11 cellular contexts compared by ENCODE assay signal in the genomic region with DNA sequence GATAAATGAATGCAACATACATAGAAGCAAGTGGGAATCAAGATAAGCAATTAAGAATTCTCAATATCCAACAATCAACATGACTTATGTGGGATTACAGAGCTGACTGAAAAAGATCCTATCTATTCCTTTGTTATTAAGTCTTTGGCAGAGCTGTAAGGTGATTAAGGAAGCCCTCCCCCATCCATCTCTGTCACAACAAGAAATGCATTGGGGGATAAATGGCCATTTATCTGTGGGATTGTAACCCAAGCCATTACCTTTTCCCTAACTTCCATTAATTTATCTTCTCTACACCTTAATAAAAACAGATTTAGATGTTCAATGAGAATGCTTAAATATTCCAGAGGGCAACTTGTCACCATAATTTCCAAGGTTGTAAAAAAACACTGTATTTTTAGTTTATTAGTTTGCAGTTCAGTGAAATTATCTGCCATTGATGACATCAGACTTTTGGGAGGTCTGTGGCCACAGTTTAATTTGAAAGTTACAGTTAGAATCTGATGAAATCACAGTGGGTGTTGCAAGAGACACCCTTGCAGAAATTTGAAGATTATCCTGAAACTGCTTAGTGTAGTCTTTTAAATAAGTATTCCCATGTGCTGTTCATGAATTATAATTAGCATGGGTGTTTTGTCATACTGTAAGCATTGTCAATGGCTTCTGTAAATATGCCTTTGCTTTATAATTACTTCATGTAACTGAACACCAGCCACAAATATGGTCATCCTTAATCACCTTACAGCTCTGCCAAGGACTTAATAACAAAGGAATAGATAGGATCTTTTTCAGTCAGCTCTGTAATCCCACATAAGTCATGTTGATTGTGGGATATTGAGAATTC. TPM values are rescaled to one million over a fixed set of nuclear protein-coding genes. Genes with fewer than 3 reads are reported as not detected.
DNase-seq lines count a peak whose midpoint lies in the region; ATAC-seq and TF ChIP-seq lines count a peak whose summit lies in the region.
"Had no signal": no experiment of that assay in that cellular context is flagged by ENCODE, and none has a peak within 500 bp of the region (broad histone marks: within the 10 kb centered on the region; RNA-seq: fewer than 3 reads in every experiment).

No MANE protein-coding gene starts in this region.

- no peak overlapping the region for H3K27ac ChIP-seq in HEK293 (ENCODE audit: extremely low read depth, low read depth, low read length)
- no peak overlapping the region for H3K27ac ChIP-seq in Peyer's patch

- H3K4me3 ChIP-seq in AG10803 (ENCODE audit: low read length) (no peak overlapping the region), HEK293 (ENCODE audit: low read depth, low read length) (no peak overlapping the region), choroid plexus epithelial cell (ENCODE audit: low read depth, low read length) (no peak overlapping the region), Peyer's patch (no peak overlapping the region)

- peaks cover 20% of the 10 kb centered on the region for H3K4me1 ChIP-seq in HEK293 (ENCODE audit: control insufficient read depth, insufficient read depth, low read length)
- no peaks in the 10 kb centered on the region for H3K4me1 ChIP-seq in Peyer's patch

- peak; percentile 88 for DNase-seq in AG10803 (ENCODE audit: low read depth)
- peak; percentile 76 for DNase-seq in NCI-H748 treated with DMSO at 0.1 percent for 48 hours (lab: John Stamatoyannopoulos, UW)
- DNase-seq in choroid plexus epithelial cell (ENCODE audit: low read depth): peak; percentile 54
- DNase-seq in HUDEP-2 (lab: John Stamatoyannopoulos, UW; ENCODE audit: unreplicated experiment in 76 of 76): no peak
- no peak for DNase-seq in Peyer's patch
- DNase-seq: activated CD8-positive, alpha-beta memory T cell treated with anti-CD3 and anti-CD28 coated beads, Interleukin-2, amount 50 U/mL, for 48 hours; CD4-positive, CD25-positive, alpha-beta regulatory T cell; posterior cingulate gyrus had no signal

- H3K27me3 ChIP-seq in Peyer's patch: no peaks in the 10 kb centered on the region

- no peaks in the 10 kb centered on the region for H3K36me3 ChIP-seq in HEK293 (ENCODE audit: control insufficient read depth in 2 of 2, insufficient read depth in 1 of 2, low read length in 2 of 2)
- H3K36me3 ChIP-seq in Peyer's patch: no peaks in the 10 kb centered on the region

- no peaks in the 10 kb centered on the region for H3K9me3 ChIP-seq in HEK293 (ENCODE audit: control insufficient read depth, insufficient read depth, low read depth, low read length)
- H3K9me3 ChIP-seq in Peyer's patch: no peaks in the 10 kb centered on the region

- POLR2A ChIA-PET in HEK293 (lab: Yijun Ruan, JAX): no interaction called here

- ATAC-seq in GM21367 (IDR thresholded peaks at IDR 0.05; ENCODE audit: unreplicated experiment): no peak
- no peak for ATAC-seq in HG03045 (IDR thresholded peaks at IDR 0.05; ENCODE audit: unreplicated experiment)

- CTCF ChIA-PET in HEK293 (lab: Yijun Ruan, JAX): interaction anchor here (0.7 to 2.5 kb wide), 2 partner anchors 47 to 106 kb away, joined by 3 to 6 read pairs; no protein-coding TSS in a partner anchor

- TF ChIP-seq CTCF in AG10803 (conservative IDR thresholded peaks at IDR 0.05; ENCODE audit: low read length) (no peak), HEK293 (tag by site-specific recombination; IDR thresholded peaks at IDR 0.05) (no peak), choroid plexus epithelial cell (conservative IDR thresholded peaks at IDR 0.05; ENCODE audit: low read depth, low read length) (no peak), Peyer's patch (IDR thresholded peaks at IDR 0.05) (no peak)

- TF ChIP-seq POLR2A in Peyer's patch (IDR thresholded peaks at IDR 0.05): no peak

TF ChIP-seq in HEK293, 187 proteins besides CTCF, POLR2A, EP300 and RAD21 (continues in another document):
- no peak for TF ChIP-seq ZNF701 (tag by site-specific recombination; IDR thresholded peaks at IDR 0.05)
- TF ChIP-seq ZNF514 (tag by site-specific recombination; IDR thresholded peaks at IDR 0.05): no peak
- no peak for TF ChIP-seq ZBTB48 (tag by site-specific recombination; IDR thresholded peaks at IDR 0.05)
- no peak for TF ChIP-seq ZNF777 (tag by site-specific recombination; IDR thresholded peaks at IDR 0.05; ENCODE audit: borderline replicate concordance)
- TF ChIP-seq, protein P1, sequence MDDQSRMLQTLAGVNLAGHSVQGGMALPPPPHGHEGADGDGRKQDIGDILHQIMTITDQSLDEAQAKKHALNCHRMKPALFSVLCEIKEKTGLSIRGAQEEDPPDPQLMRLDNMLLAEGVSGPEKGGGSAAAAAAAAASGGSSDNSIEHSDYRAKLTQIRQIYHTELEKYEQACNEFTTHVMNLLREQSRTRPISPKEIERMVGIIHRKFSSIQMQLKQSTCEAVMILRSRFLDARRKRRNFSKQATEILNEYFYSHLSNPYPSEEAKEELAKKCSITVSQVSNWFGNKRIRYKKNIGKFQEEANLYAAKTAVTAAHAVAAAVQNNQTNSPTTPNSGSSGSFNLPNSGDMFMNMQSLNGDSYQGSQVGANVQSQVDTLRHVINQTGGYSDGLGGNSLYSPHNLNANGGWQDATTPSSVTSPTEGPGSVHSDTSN (CRISPR knock-in tag; IDR thresholded peaks at IDR 0.05): no peak
- TF ChIP-seq ZNF600 (tag by site-specific recombination; IDR thresholded peaks at IDR 0.05): no peak
- no peak for TF ChIP-seq ZNF624 (tag by site-specific recombination; IDR thresholded peaks at IDR 0.05)
- TF ChIP-seq, protein P2, sequence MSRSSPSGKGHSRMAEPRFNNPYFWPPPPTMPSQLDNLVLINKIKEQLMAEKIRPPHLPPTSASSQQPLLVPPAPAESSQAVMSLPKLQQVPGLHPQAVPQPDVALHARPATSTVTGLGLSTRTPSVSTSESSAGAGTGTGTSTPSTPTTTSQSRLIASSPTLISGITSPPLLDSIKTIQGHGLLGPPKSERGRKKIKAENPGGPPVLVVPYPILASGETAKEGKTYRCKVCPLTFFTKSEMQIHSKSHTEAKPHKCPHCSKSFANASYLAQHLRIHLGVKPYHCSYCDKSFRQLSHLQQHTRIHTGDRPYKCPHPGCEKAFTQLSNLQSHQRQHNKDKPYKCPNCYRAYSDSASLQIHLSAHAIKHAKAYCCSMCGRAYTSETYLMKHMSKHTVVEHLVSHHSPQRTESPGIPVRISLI (tag by site-specific recombination; IDR thresholded peaks at IDR 0.05): no peak
- no peak; the same call in 1 of the 2 replicates for TF ChIP-seq ZNF561 (tag by site-specific recombination; IDR thresholded peaks at IDR 0.05; ENCODE audit: borderline replicate concordance)
- TF ChIP-seq, protein P3, sequence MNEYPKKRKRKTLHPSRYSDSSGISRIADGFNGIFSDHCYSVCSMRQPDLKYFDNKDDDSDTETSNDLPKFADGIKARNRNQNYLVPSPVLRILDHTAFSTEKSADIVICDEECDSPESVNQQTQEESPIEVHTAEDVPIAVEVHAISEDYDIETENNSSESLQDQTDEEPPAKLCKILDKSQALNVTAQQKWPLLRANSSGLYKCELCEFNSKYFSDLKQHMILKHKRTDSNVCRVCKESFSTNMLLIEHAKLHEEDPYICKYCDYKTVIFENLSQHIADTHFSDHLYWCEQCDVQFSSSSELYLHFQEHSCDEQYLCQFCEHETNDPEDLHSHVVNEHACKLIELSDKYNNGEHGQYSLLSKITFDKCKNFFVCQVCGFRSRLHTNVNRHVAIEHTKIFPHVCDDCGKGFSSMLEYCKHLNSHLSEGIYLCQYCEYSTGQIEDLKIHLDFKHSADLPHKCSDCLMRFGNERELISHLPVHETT (tag by site-specific recombination; IDR thresholded peaks at IDR 0.05): no peak
- TF ChIP-seq, protein P4, sequence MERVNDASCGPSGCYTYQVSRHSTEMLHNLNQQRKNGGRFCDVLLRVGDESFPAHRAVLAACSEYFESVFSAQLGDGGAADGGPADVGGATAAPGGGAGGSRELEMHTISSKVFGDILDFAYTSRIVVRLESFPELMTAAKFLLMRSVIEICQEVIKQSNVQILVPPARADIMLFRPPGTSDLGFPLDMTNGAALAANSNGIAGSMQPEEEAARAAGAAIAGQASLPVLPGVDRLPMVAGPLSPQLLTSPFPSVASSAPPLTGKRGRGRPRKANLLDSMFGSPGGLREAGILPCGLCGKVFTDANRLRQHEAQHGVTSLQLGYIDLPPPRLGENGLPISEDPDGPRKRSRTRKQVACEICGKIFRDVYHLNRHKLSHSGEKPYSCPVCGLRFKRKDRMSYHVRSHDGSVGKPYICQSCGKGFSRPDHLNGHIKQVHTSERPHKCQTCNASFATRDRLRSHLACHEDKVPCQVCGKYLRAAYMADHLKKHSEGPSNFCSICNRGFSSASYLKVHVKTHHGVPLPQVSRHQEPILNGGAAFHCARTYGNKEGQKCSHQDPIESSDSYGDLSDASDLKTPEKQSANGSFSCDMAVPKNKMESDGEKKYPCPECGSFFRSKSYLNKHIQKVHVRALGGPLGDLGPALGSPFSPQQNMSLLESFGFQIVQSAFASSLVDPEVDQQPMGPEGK (tag by site-specific recombination; IDR thresholded peaks at IDR 0.05): peak; percentile 52
- no peak for TF ChIP-seq ZNF670 (tag by site-specific recombination; IDR thresholded peaks at IDR 0.05; ENCODE audit: low read depth)
- TF ChIP-seq ZNF548 (tag by site-specific recombination; IDR thresholded peaks at IDR 0.05): no peak
- TF ChIP-seq, protein P5, sequence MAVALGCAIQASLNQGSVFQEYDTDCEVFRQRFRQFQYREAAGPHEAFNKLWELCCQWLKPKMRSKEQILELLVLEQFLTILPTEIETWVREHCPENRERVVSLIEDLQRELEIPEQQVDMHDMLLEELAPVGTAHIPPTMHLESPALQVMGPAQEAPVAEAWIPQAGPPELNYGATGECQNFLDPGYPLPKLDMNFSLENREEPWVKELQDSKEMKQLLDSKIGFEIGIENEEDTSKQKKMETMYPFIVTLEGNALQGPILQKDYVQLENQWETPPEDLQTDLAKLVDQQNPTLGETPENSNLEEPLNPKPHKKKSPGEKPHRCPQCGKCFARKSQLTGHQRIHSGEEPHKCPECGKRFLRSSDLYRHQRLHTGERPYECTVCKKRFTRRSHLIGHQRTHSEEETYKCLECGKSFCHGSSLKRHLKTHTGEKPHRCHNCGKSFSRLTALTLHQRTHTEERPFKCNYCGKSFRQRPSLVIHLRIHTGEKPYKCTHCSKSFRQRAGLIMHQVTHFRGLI (tag by site-specific recombination; IDR thresholded peaks at IDR 0.05): no peak; the same call in 1 of the 2 replicates
- no peak for TF ChIP-seq ZNF157 (tag by site-specific recombination; IDR thresholded peaks at IDR 0.05)
- TF ChIP-seq ZNF37A (tag by site-specific recombination; IDR thresholded peaks at IDR 0.05): no peak
- no peak for TF ChIP-seq ZNF391 (tag by site-specific recombination; IDR thresholded peaks at IDR 0.05; ENCODE audit: borderline replicate concordance, low read depth)
- TF ChIP-seq MEIS1 (CRISPR knock-in tag; IDR thresholded peaks at IDR 0.05; ENCODE audit: borderline replicate concordance): no peak
- no peak for TF ChIP-seq ZNF248 (tag by site-specific recombination; IDR thresholded peaks at IDR 0.05)
- TF ChIP-seq KLF1 (tag by site-specific recombination; IDR thresholded peaks at IDR 0.05): no peak
- TF ChIP-seq ZNF677 (tag by site-specific recombination; IDR thresholded peaks at IDR 0.05): no peak

RNA-seq across cellular contexts. Expression of a gene that starts 49.4 kb away (rescaled TPM):
- 100 to 1,000 TPM in 1 of 4 donors, 10 to 100 TPM in 3; 55.3 to 249 (median 74.3) TPM for total RNA-seq in Peyer's patch

Comparison
In these comparisons a context has a peak if more than half of its experiments do, and no peak if none do; other contexts are left out.
1. DNase-seq: peak in AG10803 (single experiment), NCI-H748 treated with DMSO at 0.1 percent for 48 hours (single experiment) and choroid plexus epithelial cell (single experiment); none in HUDEP-2 (0 of 76) and Peyer's patch (0 of 3).